Comparison of ENCODE assay signal across 10 cellular contexts in genomic region chr10:110522365-110522988, GRCh38. TPM values are rescaled to one million over a fixed set of nuclear protein-coding genes. Genes with fewer than 3 reads are reported as not detected.
DNase-seq lines count a peak whose midpoint lies in the region; ATAC-seq lines count a peak whose summit lies in the region.
"Had no signal": no experiment of that assay in that cellular context is flagged by ENCODE, and none has a peak within 500 bp of the region (broad histone marks: within the 10 kb centered on the region; RNA-seq: fewer than 3 reads in every experiment).

No MANE protein-coding gene starts in this region.

- H3K27me3 Mint-ChIP-seq in activated CD8-positive, alpha-beta T cell treated with anti-CD3 and anti-CD28 coated beads, Interleukin-2, amount 10 ng/mL, durations not matched to agents 7 days and 5 days (ENCODE audit: low read depth), result no peaks in the 10 kb centered on the region

- CTCF ChIA-PET in activated CD8-positive, alpha-beta T cell treated with anti-CD3 and anti-CD28 coated beads, Interleukin-2, amount 10 ng/mL, durations not matched to agents 7 days and 5 days (lab: Charles Lee), result interaction anchor here (0.6 to 1.4 kb wide), 5 partner anchors 11 to 43 kb away, joined by 3 to 8 read pairs (median 3); no protein-coding TSS in a partner anchor

- H3K4me1 Mint-ChIP-seq in activated CD8-positive, alpha-beta T cell treated with anti-CD3 and anti-CD28 coated beads, Interleukin-2, amount 10 ng/mL, durations not matched to agents 7 days and 5 days (ENCODE audit: low read depth), result peaks cover 24% of the 10 kb centered on the region

- intact Hi-C loops in left colon (cut with DNase I, micrococcal nuclease), result no loop called here

- ATAC-seq in HG02981 (IDR thresholded peaks at IDR 0.05; ENCODE audit: unreplicated experiment), result peak; percentile 45
- ATAC-seq in activated CD8-positive, alpha-beta T cell treated with anti-CD3 and anti-CD28 coated beads, Interleukin-2, amount 10 ng/mL, durations not matched to agents 7 days and 5 days, result peak; percentile 46
- peak; percentile 74 for ATAC-seq in left colon
- ATAC-seq in HG03025 (IDR thresholded peaks at IDR 0.05; ENCODE audit: low FRiP score, unreplicated experiment), result no peak

- no peak overlapping the region for H3K4me3 Mint-ChIP-seq in activated CD8-positive, alpha-beta T cell treated with anti-CD3 and anti-CD28 coated beads, Interleukin-2, amount 10 ng/mL, durations not matched to agents 7 days and 5 days
- H3K4me3 Mint-ChIP-seq: CD8-positive, alpha-beta memory T cell had no signal

- POLR2A ChIA-PET in activated CD8-positive, alpha-beta T cell treated with anti-CD3 and anti-CD28 coated beads, Interleukin-2, amount 10 ng/mL, durations not matched to agents 7 days and 5 days (lab: Charles Lee), result interaction anchor here (0.6 to 1.2 kb wide), 3 partner anchors 9 to 19 kb away, joined by 3 read pairs; no protein-coding TSS in a partner anchor

- no peaks in the 10 kb centered on the region for H3K9me3 Mint-ChIP-seq in activated CD8-positive, alpha-beta T cell treated with anti-CD3 and anti-CD28 coated beads, Interleukin-2, amount 10 ng/mL, durations not matched to agents 7 days and 5 days (ENCODE audit: insufficient read depth)
- H3K9me3 Mint-ChIP-seq: CD8-positive, alpha-beta memory T cell had no signal

- H3K36me3 Mint-ChIP-seq in activated CD8-positive, alpha-beta T cell treated with anti-CD3 and anti-CD28 coated beads, Interleukin-2, amount 10 ng/mL, durations not matched to agents 7 days and 5 days (ENCODE audit: low read depth), result peaks cover 13% of the 10 kb centered on the region
- H3K36me3 Mint-ChIP-seq: CD8-positive, alpha-beta memory T cell had no signal

- DNase-seq in EH (ENCODE audit: low read depth) (peak; percentile 57), left colon (no peak), iPS-NIHi7 (ENCODE audit: extremely low spot score) (no peak), caudate nucleus (lab: John Stamatoyannopoulos, UW) (no peak)
- DNase-seq in activated CD8-positive, alpha-beta T cell treated with anti-CD3 and anti-CD28 coated beads, Interleukin-2, amount 10 ng/mL, durations not matched to agents 7 days and 5 days, result peak; percentile 48
- DNase-seq in stimulated activated CD4-positive, alpha-beta T cell treated with anti-CD3 and anti-CD28 coated beads, Interleukin-12 subunit alpha, Interleukin-12 subunit beta, amount 100 ng/mL, for 4 hours, result no peak
- DNase-seq: aorta; CD8-positive, alpha-beta memory T cell had no signal

- H3K27ac Mint-ChIP-seq in activated CD8-positive, alpha-beta T cell treated with anti-CD3 and anti-CD28 coated beads, Interleukin-2, amount 10 ng/mL, durations not matched to agents 7 days and 5 days, result peak overlapping the region; percentile 41

- no peak overlapping the region for H3K27ac ChIP-seq in caudate nucleus (ENCODE audit: low read depth, low read length)

RNA-seq across cellular contexts. Expression of gene DUSP5, which starts 24.8 kb away (rescaled TPM):
- 10 to 100 TPM; 26.8 to 27.8 TPM for total RNA-seq in activated CD8-positive, alpha-beta T cell treated with anti-CD3 and anti-CD28 coated beads, Interleukin-2, amount 10 ng/mL, durations not matched to agents 7 days and 5 days
- total RNA-seq in left colon, result 10 to 100 TPM in 1 of 2 donors, 1 to 10 TPM in 1; 7.1 to 52.2 TPM

RNA-seq across cellular contexts. Expression of gene SMC3, which starts 45.0 kb away (rescaled TPM):
- total RNA-seq in activated CD8-positive, alpha-beta T cell treated with anti-CD3 and anti-CD28 coated beads, Interleukin-2, amount 10 ng/mL, durations not matched to agents 7 days and 5 days, result 10 to 100 TPM; 75.6 to 82.2 TPM
- total RNA-seq in left colon, result 10 to 100 TPM; 23.7 to 25.5 TPM

Comparison
In these comparisons a context has a peak if more than half of its experiments do, and no peak if none do; other contexts are left out.
1. DNase-seq: peak in EH (single experiment) and activated CD8-positive, alpha-beta T cell treated with anti-CD3 and anti-CD28 coated beads, Interleukin-2, amount 10 ng/mL, durations not matched to agents 7 days and 5 days (single experiment); none in left colon (0 of 2), iPS-NIHi7 (single experiment), stimulated activated CD4-positive, alpha-beta T cell treated with anti-CD3 and anti-CD28 coated beads, Interleukin-12 subunit alpha, Interleukin-12 subunit beta, amount 100 ng/mL, for 4 hours (single experiment) and caudate nucleus (0 of 61).